In the genomic region with DNA sequence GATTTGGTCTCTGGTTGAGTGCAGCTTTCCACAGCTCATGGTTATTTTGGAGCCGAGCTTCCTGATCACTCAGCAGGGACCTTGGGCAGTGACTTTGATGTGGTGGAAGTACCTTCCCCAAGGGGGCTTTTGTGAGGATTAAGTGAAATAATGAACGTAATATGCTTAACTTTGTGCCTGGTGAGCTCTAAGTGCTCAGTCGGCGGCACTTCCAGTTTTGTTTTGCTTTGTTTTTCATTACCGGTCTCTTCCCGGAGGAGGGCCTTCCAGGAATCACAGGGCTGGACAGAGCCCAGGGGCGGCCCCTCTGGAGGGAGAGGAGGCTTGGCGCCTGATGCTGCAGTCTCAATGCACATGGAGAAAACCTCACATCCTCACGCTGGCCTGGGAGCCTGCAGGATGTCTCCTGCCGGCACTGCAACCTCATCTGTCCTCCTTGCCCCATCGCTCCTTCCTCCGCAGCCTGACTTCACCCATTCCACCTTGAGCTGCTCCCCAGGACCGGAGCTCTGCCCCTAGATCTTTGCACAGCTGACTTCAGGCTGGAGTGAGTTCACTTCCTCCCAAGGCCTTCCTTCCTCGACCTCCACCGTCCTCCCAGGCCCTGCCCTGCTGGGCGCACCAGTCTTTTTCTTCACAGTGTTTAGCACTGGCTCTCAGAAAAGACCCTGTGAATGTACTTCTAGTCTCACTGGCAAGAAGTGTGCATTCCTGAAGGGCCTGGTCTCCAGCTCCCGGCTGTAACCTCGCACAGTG, we compare ENCODE assay signal across 9 cellular contexts. TPM values are rescaled to one million over a fixed set of nuclear protein-coding genes. Genes with fewer than 3 reads are reported as not detected.
DNase-seq lines count a peak whose midpoint lies in the region; ATAC-seq, FAIRE-seq and TF ChIP-seq lines count a peak whose summit lies in the region.
"Had no signal": no experiment of that assay in that cellular context is flagged by ENCODE, and none has a peak within 500 bp of the region (broad histone marks: within the 10 kb centered on the region; RNA-seq: fewer than 3 reads in every experiment).

No MANE protein-coding gene starts in this region.

- H4K8ac ChIP-seq in H1 (ENCODE audit: extremely low read depth, insufficient read depth, low read length), result no peak overlapping the region

- H3K4ac ChIP-seq in H1 (replicated peaks; ENCODE audit: insufficient read length, low read depth, low read length), result no peak overlapping the region

- no peak for TF ChIP-seq EP300 in H1 (IDR thresholded peaks at IDR 0.05; ENCODE audit: borderline replicate concordance in 1 of 2, low read depth in 2 of 2, low read length in 2 of 2)
- TF ChIP-seq EP300 in transverse colon (IDR thresholded peaks at IDR 0.05; ENCODE audit: low read depth), result no peak

- H3K4me3 ChIP-seq in GM12864 (ENCODE audit: low read depth, low read length), result peak overlapping the region; percentile 72
- peak overlapping the region; percentile 34 to 97 (median 74) for H3K4me3 ChIP-seq in H1 (ENCODE audit: extremely low read depth in 1 of 4, insufficient read depth in 2 of 4, low read depth in 3 of 4, low read length in 4 of 4)
- peak overlapping the region; percentile 32 to 76 (median 61) for H3K4me3 ChIP-seq in transverse colon

- H3K23me2 ChIP-seq in H1 (ENCODE audit: low read depth, low read length), result peaks cover 13% of the 10 kb centered on the region

- CTCF ChIA-PET in H1 (lab: Charles Lee; ENCODE audit: partially characterized antibody), result interaction anchor here (0.5 to 5.3 kb wide), 21 partner anchors 9 to 517 kb away, joined by 3 to 79 read pairs (median 4); a partner anchor contains a TSS

- H3K27ac Mint-ChIP-seq in mesothelial cell of epicardium, result peak overlapping the region; percentile 70

- H4K5ac ChIP-seq in H1 (ENCODE audit: insufficient read length, low read depth, low read length), result no peak overlapping the region

- H2BK120ac ChIP-seq in H1 (replicated peaks; ENCODE audit: low read depth, low read length), result no peak overlapping the region

- H3K14ac ChIP-seq in H1 (ENCODE audit: insufficient read length), result no peak overlapping the region

- intact Hi-C loops in transverse colon (cut with DNase I; ENCODE audit: low total_unique reads), result no loop called here

- peaks cover 40% of the 10 kb centered on the region for H3K4me1 Mint-ChIP-seq in mesothelial cell of epicardium

- H3K4me2 ChIP-seq in H1 (ENCODE audit: insufficient read depth in 1 of 2, low read depth in 2 of 2, low read length in 2 of 2), result peak overlapping the region; percentile 73 to 98

- TF ChIP-seq CTCF in GM12864 (IDR thresholded peaks at IDR 0.05; ENCODE audit: low read depth, low read length, missing control alignments), result no peak
- TF ChIP-seq CTCF in H1 (IDR thresholded peaks at IDR 0.05; ENCODE audit: control extremely low read depth in 1 of 3, insufficient read depth in 1 of 3, low read depth in 1 of 3, low read length in 3 of 3), result no peak
- TF ChIP-seq CTCF in mesothelial cell of epicardium (IDR thresholded peaks at IDR 0.05; ENCODE audit: unreplicated experiment), result no peak
- TF ChIP-seq CTCF in transverse colon (IDR thresholded peaks at IDR 0.05), result no peak
- no peak for TF ChIP-seq CTCF in GM13976 (IDR thresholded peaks at IDR 0.05; ENCODE audit: borderline replicate concordance, control extremely low read depth, extremely low read depth, insufficient read depth, missing control alignments)

- DNase-seq in GM12864 (ENCODE audit: low read depth), result no peak
- peak in 1 of 2 experiments; percentile 68 for DNase-seq in H1 (ENCODE audit: low read depth in 1 of 2, low spot score in 2 of 2)
- DNase-seq in mesothelial cell of epicardium (ENCODE audit: low spot score in 2 of 2, unreplicated experiment in 2 of 2), result peak in 1 of 2 experiments; percentile 64
- peak; percentile 55 for DNase-seq in transverse colon
- no peak for DNase-seq in GM13976 (ENCODE audit: low spot score)

- H2AK5ac ChIP-seq in H1 (ENCODE audit: low read depth, low read length), result no peak overlapping the region

- peaks cover 0 to 21% (median 18%) of the 10 kb centered on the region in 4 experiments; a peak in 6 of 7 replicates for H3K4me1 ChIP-seq in H1 (replicated peaks in 1 of 4; ENCODE audit: control insufficient read depth in 3 of 4, insufficient read depth in 4 of 4, low read length in 3 of 4)
- H3K4me1 ChIP-seq in transverse colon, result peaks cover 31 to 53% (median 48%) of the 10 kb centered on the region in 4 donors

- H2AFZ ChIP-seq in H1 (ENCODE audit: low read length), result no peak overlapping the region

- POLR2A ChIA-PET in H1 (lab: Charles Lee; ENCODE audit: partially characterized antibody), result interaction anchor here (0.7 to 3.0 kb wide), 4 partner anchors 10 to 57 kb away, joined by 3 to 13 read pairs (median 5); no protein-coding TSS in a partner anchor

- H3K27me3 ChIP-seq in H1 (replicated peaks in 1 of 4; ENCODE audit: control insufficient read depth in 3 of 4, extremely low read depth in 1 of 4, insufficient read depth in 3 of 4, low read length in 3 of 4), result peaks cover 0 to 10% (median 1%) of the 10 kb centered on the region in 4 experiments; a peak in 4 of 7 replicates
- H3K27me3 ChIP-seq in transverse colon, result no peaks in the 10 kb centered on the region

- H3K18ac ChIP-seq in H1 (ENCODE audit: extremely low read depth, low read length), result peak overlapping the region; percentile 55

- H3K9me3 Mint-ChIP-seq in mesothelial cell of epicardium, result no peaks in the 10 kb centered on the region

- H2BK15ac ChIP-seq in H1 (ENCODE audit: low read length), result no peak overlapping the region

- H3K4me3 Mint-ChIP-seq in mesothelial cell of epicardium, result peak overlapping the region; percentile 61

- H3K27ac ChIP-seq in H1 (ENCODE audit: low read depth, low read length), result no peak overlapping the region
- H3K27ac ChIP-seq in transverse colon, result peak overlapping the region; percentile 81 to 90 (median 84)

- no peaks in the 10 kb centered on the region for H3K36me3 ChIP-seq in H1 (ENCODE audit: control insufficient read depth in 2 of 4, insufficient read depth in 4 of 4, low read length in 3 of 4)
- H3K36me3 ChIP-seq in transverse colon, result no peaks in the 10 kb centered on the region

- TF ChIP-seq POLR2A in H1 (IDR thresholded peaks at IDR 0.05; ENCODE audit: control extremely low read depth in 1 of 2, low read depth in 2 of 2, low read length in 2 of 2) (no peak), transverse colon (IDR thresholded peaks at IDR 0.05) (no peak)

- no peaks in the 10 kb centered on the region for H3K36me3 Mint-ChIP-seq in mesothelial cell of epicardium

- H3K9me3 ChIP-seq in H1 (ENCODE audit: insufficient read depth in 2 of 2, low read depth in 1 of 2, low read length in 1 of 2) (no peaks in the 10 kb centered on the region), transverse colon (no peaks in the 10 kb centered on the region)

- TF ChIP-seq RAD21 in H1 (IDR thresholded peaks at IDR 0.05 in 1 of 2, conservative IDR thresholded peaks at IDR 0.05 in 1 of 2; ENCODE audit: low read depth in 2 of 2, low read length in 2 of 2), result no peak

- peak overlapping the region; percentile 85; the same call in 1 of the 2 replicates for H2BK5ac ChIP-seq in H1 (ENCODE audit: low read depth, low read length)

- no peak overlapping the region for H3K56ac ChIP-seq in H1 (replicated peaks; ENCODE audit: insufficient read length, low read depth, low read length)

- H2BK20ac ChIP-seq in H1 (ENCODE audit: low read length), result no peak overlapping the region; the same call in 1 of the 2 replicates

- H2BK12ac ChIP-seq in H1 (ENCODE audit: low read depth, low read length), result peak overlapping the region; percentile 75; the same call in 1 of the 2 replicates

- H3K79me2 ChIP-seq in H1 (ENCODE audit: control insufficient read depth in 1 of 2, insufficient read depth in 2 of 2, low read length in 2 of 2), result peaks cover 0 to 31% of the 10 kb centered on the region in 2 experiments; a peak in 1 of 4 replicates

- no peak overlapping the region for H3K23ac ChIP-seq in H1 (ENCODE audit: insufficient read length)

- ATAC-seq in SK-N-SH treated with all-trans-retinoic acid at 6 μM for 48 hours, result peak; percentile 23
- no peak for ATAC-seq in HG03378 (IDR thresholded peaks at IDR 0.05; ENCODE audit: unreplicated experiment)
- no peak for ATAC-seq in HG02798 (IDR thresholded peaks at IDR 0.05; ENCODE audit: poor library complexity, unreplicated experiment)

- no peak for FAIRE-seq in H1 (lab: Jason Lieb, UNC)
- FAIRE-seq: TTC549 had no signal

- in situ Hi-C loops in transverse colon (cut with MboI; ENCODE audit: low pct_ligation_motif_present in 1 of 4, low pct_unique_long_range_greater_than_20kb in 1 of 4, low sequenced_read_pairs in 3 of 4) (no loop called here), GM13976 (cut with MboI; ENCODE audit: low sequenced_read_pairs, unreplicated experiment) (no loop called here)

- WGBS in H1 (ENCODE audit: extremely low coverage in 1 of 2, insufficient coverage in 1 of 2, insufficient read length in 1 of 2, insufficient replicate concordance in 2 of 2, low coverage in 1 of 2, low lambda C conversion rate in 2 of 2, missing lambda C conversion rate in 1 of 2), 2 experiments, result 37% methylated on average over 17 of the region's 18 CpGs; no CpG with 5 or more reads in 1 of the 2 experiments
- WGBS in transverse colon (ENCODE audit: low coverage in 1 of 2), 2 donors, result 30% methylated on average over 18 of the region's 18 CpGs; no CpG with 5 or more reads in 1 of the 2 donors

- peaks cover 25% of the 10 kb centered on the region for H3K27me3 Mint-ChIP-seq in mesothelial cell of epicardium (ENCODE audit: low read depth)

- peaks cover 0 to 3% of the 10 kb centered on the region in 2 experiments for H4K20me1 ChIP-seq in H1 (replicated peaks in 1 of 2; ENCODE audit: control insufficient read depth in 1 of 2, insufficient read depth in 2 of 2, low read length in 2 of 2)

- peak overlapping the region; percentile 10 for H4K91ac ChIP-seq in H1 (replicated peaks; ENCODE audit: insufficient read length, low read length)

- peak overlapping the region in 1 of 4 experiments; percentile 25; a peak in 2 of 7 replicates for H3K9ac ChIP-seq in H1 (replicated peaks in 1 of 4; ENCODE audit: extremely low read depth in 1 of 4, low read depth in 3 of 4, low read length in 3 of 4)

- peaks cover 13% of the 10 kb centered on the region; the same call in 1 of the 2 replicates for H3K79me1 ChIP-seq in H1 (ENCODE audit: low read depth, low read length)

RNA-seq across cellular contexts. Expression of a gene that starts 1.6 kb away (rescaled TPM):
- total RNA-seq in H1 (2021; fragmentation: NEBNext Ultra II Directional; extraction: Animal tissue kit (Norgen Biotek cat#: 25700)), result 11.1 and 12.0 TPM in 2 replicates
- 18.4 and 21.8 TPM in 2 replicates for polyA plus RNA-seq in H1 (2011; rRNA removed)
- polyA plus RNA-seq in H1 (2011; cell fraction: cytosol; rRNA removed), result 16.3 TPM
- polyA plus RNA-seq in H1 (2011; cell fraction: nucleus; rRNA removed), result 15.9 TPM
- polyA plus RNA-seq in H1 (2012, experiment 1 of 2), result 5.3 to 10.2 TPM (median 9.3 TPM) in 4 replicates
- 11.5 TPM for polyA plus RNA-seq in H1 (2012, experiment 2 of 2)
- polyA plus RNA-seq in H1 (2013, experiment 1 of 2), result 6.0 TPM
- polyA plus RNA-seq in H1 (2013, experiment 2 of 2), result 5.8 TPM
- 6.3 and 6.7 TPM in 2 replicates for polyA minus RNA-seq in H1 (2011; rRNA and poly(A)+ RNA removed)
- polyA minus RNA-seq in H1 (2011; cell fraction: cytosol; rRNA and poly(A)+ RNA removed), result 11.9 TPM
- polyA minus RNA-seq in H1 (2011; cell fraction: nucleus; rRNA and poly(A)+ RNA removed), result 18.6 TPM
- total RNA-seq in mesothelial cell of epicardium, result 0.47 to 0.92 TPM (median 0.64 TPM) in 3 replicates
- 10 to 100 TPM in 3 of 4 donors, 1 to 10 TPM in 1; 8.6 to 38.8 (median 14.2) TPM for total RNA-seq in transverse colon

RNA-seq across cellular contexts. Expression of a gene that starts 48.2 kb away (rescaled TPM):
- total RNA-seq in H1 (2021; fragmentation: NEBNext Ultra II Directional; extraction: Animal tissue kit (Norgen Biotek cat#: 25700)), result 11.9 and 14.5 TPM in 2 replicates
- 10.7 and 14.6 TPM in 2 replicates for polyA plus RNA-seq in H1 (2011; rRNA removed)
- 10.5 TPM for polyA plus RNA-seq in H1 (2011; cell fraction: cytosol; rRNA removed)
- 12.9 TPM for polyA plus RNA-seq in H1 (2011; cell fraction: nucleus; rRNA removed)
- polyA plus RNA-seq in H1 (2012, experiment 1 of 2), result 9.6 to 12.2 TPM (median 10.7 TPM) in 4 replicates
- polyA plus RNA-seq in H1 (2012, experiment 2 of 2), result 10.7 TPM
- 8.8 TPM for polyA plus RNA-seq in H1 (2013, experiment 1 of 2)
- 8.9 TPM for polyA plus RNA-seq in H1 (2013, experiment 2 of 2)
- polyA minus RNA-seq in H1 (2011; rRNA and poly(A)+ RNA removed), result 3.7 and 3.8 TPM in 2 replicates
- 5.4 TPM for polyA minus RNA-seq in H1 (2011; cell fraction: cytosol; rRNA and poly(A)+ RNA removed)
- 7.5 TPM for polyA minus RNA-seq in H1 (2011; cell fraction: nucleus; rRNA and poly(A)+ RNA removed)
- total RNA-seq in mesothelial cell of epicardium (26.9 to 29.8 TPM (median 27.1 TPM) in 3 replicates), transverse colon (10 to 100 TPM; 13.9 to 33.3 (median 21.4) TPM)
